In the genomic region with DNA sequence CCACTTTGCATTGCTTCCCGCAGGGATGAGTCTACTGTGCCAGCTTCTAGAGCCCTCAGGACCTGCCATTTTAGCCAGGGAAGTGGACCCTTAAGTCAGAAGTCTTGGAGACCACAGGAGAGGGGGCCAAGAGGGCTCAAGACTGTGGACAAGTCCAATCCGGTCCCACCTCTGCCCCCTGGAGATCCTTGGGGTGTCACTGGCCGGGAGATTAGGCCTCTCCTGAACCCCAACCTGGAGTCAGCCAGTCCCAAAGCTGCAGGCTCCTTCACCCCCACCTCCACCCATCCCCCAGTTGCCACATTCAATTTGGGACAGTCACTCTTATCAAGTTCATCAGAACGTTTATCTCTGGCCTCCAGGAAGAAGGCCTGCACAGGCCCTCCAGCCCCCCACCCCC, we compare ENCODE assay signal across 1 cellular context.
TF ChIP-seq lines count a peak whose summit lies in the region.

No MANE protein-coding gene starts in this region.

TF ChIP-seq in K562, 482 proteins besides CTCF, POLR2A, EP300 and RAD21:
- no peak for TF ChIP-seq ZNF3 (CRISPR knock-in tag; IDR thresholded peaks at IDR 0.05)
- TF ChIP-seq, protein P1, sequence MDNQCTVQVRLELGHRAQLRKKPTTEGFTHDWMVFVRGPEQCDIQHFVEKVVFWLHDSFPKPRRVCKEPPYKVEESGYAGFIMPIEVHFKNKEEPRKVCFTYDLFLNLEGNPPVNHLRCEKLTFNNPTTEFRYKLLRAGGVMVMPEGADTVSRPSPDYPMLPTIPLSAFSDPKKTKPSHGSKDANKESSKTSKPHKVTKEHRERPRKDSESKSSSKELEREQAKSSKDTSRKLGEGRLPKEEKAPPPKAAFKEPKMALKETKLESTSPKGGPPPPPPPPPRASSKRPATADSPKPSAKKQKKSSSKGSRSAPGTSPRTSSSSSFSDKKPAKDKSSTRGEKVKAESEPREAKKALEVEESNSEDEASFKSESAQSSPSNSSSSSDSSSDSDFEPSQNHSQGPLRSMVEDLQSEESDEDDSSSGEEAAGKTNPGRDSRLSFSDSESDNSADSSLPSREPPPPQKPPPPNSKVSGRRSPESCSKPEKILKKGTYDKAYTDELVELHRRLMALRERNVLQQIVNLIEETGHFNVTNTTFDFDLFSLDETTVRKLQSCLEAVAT (IDR thresholded peaks at IDR 0.05): no peak
- TF ChIP-seq TEAD4 (IDR thresholded peaks at IDR 0.05; ENCODE audit: low read length): peak; percentile 35; the same call in 1 of the 2 replicates
- TF ChIP-seq TEAD4 (CRISPR knock-in tag; IDR thresholded peaks at IDR 0.05; ENCODE audit: borderline replicate concordance): no peak
- no peak for TF ChIP-seq XRCC4 (IDR thresholded peaks at IDR 0.05; ENCODE audit: extremely low read depth, insufficient read depth, insufficient read length)
- TF ChIP-seq CBFA2T3 (IDR thresholded peaks at IDR 0.05): 0 out of 2 replicates have a peak, but pooled peaks have one; percentile 18
- no peak for TF ChIP-seq NCOA2 (IDR thresholded peaks at IDR 0.05; ENCODE audit: partially characterized antibody in 2 of 2)
- TF ChIP-seq ARID1B (IDR thresholded peaks at IDR 0.05): peak; percentile 42; the same call in 1 of the 2 replicates
- TF ChIP-seq NR3C1 (CRISPR knock-in tag; IDR thresholded peaks at IDR 0.05): no peak
- no peak for TF ChIP-seq ZNF140 (CRISPR knock-in tag; IDR thresholded peaks at IDR 0.05)
- TF ChIP-seq, protein P2, sequence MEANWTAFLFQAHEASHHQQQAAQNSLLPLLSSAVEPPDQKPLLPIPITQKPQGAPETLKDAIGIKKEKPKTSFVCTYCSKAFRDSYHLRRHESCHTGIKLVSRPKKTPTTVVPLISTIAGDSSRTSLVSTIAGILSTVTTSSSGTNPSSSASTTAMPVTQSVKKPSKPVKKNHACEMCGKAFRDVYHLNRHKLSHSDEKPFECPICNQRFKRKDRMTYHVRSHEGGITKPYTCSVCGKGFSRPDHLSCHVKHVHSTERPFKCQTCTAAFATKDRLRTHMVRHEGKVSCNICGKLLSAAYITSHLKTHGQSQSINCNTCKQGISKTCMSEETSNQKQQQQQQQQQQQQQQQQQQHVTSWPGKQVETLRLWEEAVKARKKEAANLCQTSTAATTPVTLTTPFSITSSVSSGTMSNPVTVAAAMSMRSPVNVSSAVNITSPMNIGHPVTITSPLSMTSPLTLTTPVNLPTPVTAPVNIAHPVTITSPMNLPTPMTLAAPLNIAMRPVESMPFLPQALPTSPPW (CRISPR knock-in tag; IDR thresholded peaks at IDR 0.05): peak; percentile 79
- no peak for TF ChIP-seq ZNF282 (CRISPR knock-in tag; IDR thresholded peaks at IDR 0.05)
- TF ChIP-seq, protein P3, sequence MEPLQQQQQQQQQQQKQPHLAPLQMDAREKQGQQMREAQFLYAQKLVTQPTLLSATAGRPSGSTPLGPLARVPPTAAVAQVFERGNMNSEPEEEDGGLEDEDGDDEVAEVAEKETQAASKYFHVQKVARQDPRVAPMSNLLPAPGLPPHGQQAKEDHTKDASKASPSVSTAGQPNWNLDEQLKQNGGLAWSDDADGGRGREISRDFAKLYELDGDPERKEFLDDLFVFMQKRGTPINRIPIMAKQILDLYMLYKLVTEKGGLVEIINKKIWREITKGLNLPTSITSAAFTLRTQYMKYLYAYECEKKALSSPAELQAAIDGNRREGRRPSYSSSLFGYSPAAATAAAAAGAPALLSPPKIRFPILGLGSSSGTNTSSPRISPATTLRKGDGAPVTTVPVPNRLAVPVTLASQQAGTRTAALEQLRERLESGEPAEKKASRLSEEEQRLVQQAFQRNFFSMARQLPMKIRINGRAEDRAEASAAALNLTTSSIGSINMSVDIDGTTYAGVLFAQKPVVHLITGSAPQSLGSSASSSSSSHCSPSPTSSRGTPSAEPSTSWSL (CRISPR knock-in tag; IDR thresholded peaks at IDR 0.05; ENCODE audit: borderline replicate concordance): no peak
- TF ChIP-seq ZFP30 (CRISPR knock-in tag; IDR thresholded peaks at IDR 0.05; ENCODE audit: borderline replicate concordance): no peak
- no peak for TF ChIP-seq PHF8 (IDR thresholded peaks at IDR 0.05; ENCODE audit: borderline replicate concordance, low read length)
- peak; percentile 3; the same call in 1 of the 2 replicates for TF ChIP-seq JUND (IDR thresholded peaks at IDR 0.05; ENCODE audit: borderline replicate concordance, low read depth, low read length)
- TF ChIP-seq JUND (tag; IDR thresholded peaks at IDR 0.05; ENCODE audit: borderline replicate concordance, low read depth, low read length): no peak
- 0 out of 2 replicates have a peak, but pooled peaks have one; percentile 21 for TF ChIP-seq FOSL1 (tag; conservative IDR thresholded peaks at IDR 0.05)
- no peak for TF ChIP-seq BCL6 (CRISPR knock-in tag; IDR thresholded peaks at IDR 0.05)
TF ChIP-seq in K562: peak in this region for 6.
